ENCODE assay signal across 8 cellular contexts in genomic region chr12:53048033-53048779, GRCh38. TPM values are rescaled to one million over a fixed set of nuclear protein-coding genes. Genes with fewer than 3 reads are reported as not detected.
DNase-seq lines count a peak whose midpoint lies in the region; ATAC-seq and TF ChIP-seq lines count a peak whose summit lies in the region.

No MANE protein-coding gene starts in this region.

- peak overlapping the region; percentile 25 for H3K4me3 Mint-ChIP-seq in activated T-cell treated with anti-CD3 and anti-CD28 coated beads, Interleukin-2, amount 50 U/mL, for 24 hours
- peak overlapping the region; percentile 82 for H3K4me3 Mint-ChIP-seq in endothelial cell (ENCODE audit: unreplicated experiment)

- peak; percentile 44 for DNase-seq in activated T-cell treated with anti-CD3 and anti-CD28 coated beads, Interleukin-2, amount 50 U/mL, for 24 hours
- no peak for DNase-seq in activated T-cell treated with anti-CD3 and anti-CD28 coated beads, Interleukin-2, amount 50 U/mL, for 48 hours
- DNase-seq in RWPE2 (ENCODE audit: low spot score) (peak; percentile 64), endothelial cell (ENCODE audit: low spot score) (peak; percentile 23), uterus (peak; percentile 64 to 71)
- DNase-seq in stimulated activated CD4-positive, alpha-beta T cell treated with anti-CD3 and anti-CD28 coated beads, Interleukin-4, amount 100 ng/mL, for 1 hour: no peak

- H3K27ac ChIP-seq in RWPE2 (ENCODE audit: poor library complexity, severe bottlenecking) (peak overlapping the region; percentile 95), muscle layer of colon (ENCODE audit: low read depth, low read length) (peak overlapping the region; percentile 97), uterus (peak overlapping the region; percentile 99)

- peaks cover 4% of the 10 kb centered on the region for H3K27me3 Mint-ChIP-seq in activated T-cell treated with anti-CD3 and anti-CD28 coated beads, Interleukin-2, amount 50 U/mL, for 24 hours
- H3K27me3 Mint-ChIP-seq in endothelial cell (ENCODE audit: unreplicated experiment): peaks cover 29% of the 10 kb centered on the region

- H3K27me3 ChIP-seq in RWPE2 (ENCODE audit: insufficient read depth, poor library complexity, severe bottlenecking) (no peaks in the 10 kb centered on the region), muscle layer of colon (ENCODE audit: control insufficient read depth in 1 of 2, insufficient read depth in 2 of 2, low read length in 2 of 2) (no peaks in the 10 kb centered on the region), uterus (no peaks in the 10 kb centered on the region)

- peak in 1 of 2 donors; percentile 22 for TF ChIP-seq POLR2A in uterus (IDR thresholded peaks at IDR 0.05)

- intact Hi-C loops in uterus (cut with DNase I; ENCODE audit: low total_unique reads): no loop called here

- no peaks in the 10 kb centered on the region for H3K36me3 Mint-ChIP-seq in activated T-cell treated with anti-CD3 and anti-CD28 coated beads, Interleukin-2, amount 50 U/mL, for 24 hours (ENCODE audit: low read depth)
- peaks cover 3% of the 10 kb centered on the region for H3K36me3 Mint-ChIP-seq in endothelial cell (ENCODE audit: low read depth, unreplicated experiment)

- peaks cover 33% of the 10 kb centered on the region for H3K4me1 Mint-ChIP-seq in activated T-cell treated with anti-CD3 and anti-CD28 coated beads, Interleukin-2, amount 50 U/mL, for 24 hours (ENCODE audit: low read depth)
- peaks cover 57% of the 10 kb centered on the region for H3K4me1 Mint-ChIP-seq in endothelial cell (ENCODE audit: unreplicated experiment)

- peaks cover 10% of the 10 kb centered on the region for H3K36me3 ChIP-seq in RWPE2 (ENCODE audit: low read depth)
- H3K36me3 ChIP-seq in muscle layer of colon (ENCODE audit: insufficient read depth, low read length): peaks cover under 1% of the 10 kb centered on the region
- H3K36me3 ChIP-seq in uterus: no peaks in the 10 kb centered on the region

- TF ChIP-seq CTCF in RWPE2 (IDR thresholded peaks at IDR 0.05; ENCODE audit: poor library complexity, severe bottlenecking) (peak; percentile 50), endothelial cell (IDR thresholded peaks at IDR 0.05; ENCODE audit: unreplicated experiment) (no peak), uterus (IDR thresholded peaks at IDR 0.05) (no peak)

- H3K9me3 ChIP-seq in RWPE2 (ENCODE audit: severe bottlenecking) (no peaks in the 10 kb centered on the region), muscle layer of colon (ENCODE audit: low read length) (no peaks in the 10 kb centered on the region), uterus (no peaks in the 10 kb centered on the region)

- peak overlapping the region; percentile 71 for H3K27ac Mint-ChIP-seq in activated T-cell treated with anti-CD3 and anti-CD28 coated beads, Interleukin-2, amount 50 U/mL, for 24 hours
- H3K27ac Mint-ChIP-seq in endothelial cell (ENCODE audit: unreplicated experiment): peak overlapping the region; percentile 91

- ATAC-seq in RWPE2 (ENCODE audit: low read depth) (peak; percentile 7; the same call in 2 of the 3 replicates), HG03280 (IDR thresholded peaks at IDR 0.05; ENCODE audit: unreplicated experiment) (no peak)

- peak overlapping the region; percentile 44 for H3K4me3 ChIP-seq in RWPE2 (ENCODE audit: severe bottlenecking)
- H3K4me3 ChIP-seq in muscle layer of colon (ENCODE audit: low read depth in 1 of 2, low read length in 2 of 2): peak overlapping the region; percentile 17 to 64
- peak overlapping the region; percentile 59 to 76 for H3K4me3 ChIP-seq in uterus

- H3K9me3 Mint-ChIP-seq in activated T-cell treated with anti-CD3 and anti-CD28 coated beads, Interleukin-2, amount 50 U/mL, for 24 hours: no peaks in the 10 kb centered on the region
- no peaks in the 10 kb centered on the region for H3K9me3 Mint-ChIP-seq in endothelial cell (ENCODE audit: unreplicated experiment)

- peaks cover 51% of the 10 kb centered on the region for H3K4me1 ChIP-seq in RWPE2 (ENCODE audit: insufficient read depth, poor library complexity, severe bottlenecking)
- peaks cover 77% of the 10 kb centered on the region for H3K4me1 ChIP-seq in muscle layer of colon (ENCODE audit: insufficient read depth, low read length)
- peaks cover 0 to 24% of the 10 kb centered on the region in 2 donors for H3K4me1 ChIP-seq in uterus

- peak overlapping the region; percentile 52 for H3K9ac ChIP-seq in muscle layer of colon (ENCODE audit: low read length)

RNA-seq across cellular contexts. Expression of gene TNS2, which starts 1.7 kb away (rescaled TPM):
- 112 TPM for total RNA-seq in endothelial cell (ENCODE audit: unreplicated experiment)
- 100 to 1,000 TPM in 2 of 4 donors, 10 to 100 TPM in 2; 64.0 to 394 (median 112) TPM for total RNA-seq in uterus

RNA-seq across cellular contexts. Expression of gene SPRYD3, which starts 31.0 kb away (rescaled TPM):
- total RNA-seq in endothelial cell (ENCODE audit: unreplicated experiment) (10.5 TPM), uterus (10 to 100 TPM; 15.9 to 75.5 (median 28.9) TPM)

RNA-seq across cellular contexts. Expression of gene EIF4B, which starts 42.0 kb away (rescaled TPM):
- total RNA-seq in endothelial cell (ENCODE audit: unreplicated experiment): 629 TPM
- total RNA-seq in uterus: 1,000 to 10,000 TPM in 1 of 4 donors, 100 to 1,000 TPM in 3; 388 to 1,076 (median 585) TPM

RNA-seq across cellular contexts. Expression of gene IGFBP6, which starts 49.3 kb away (rescaled TPM):
- total RNA-seq in endothelial cell (ENCODE audit: unreplicated experiment) (21.1 TPM), uterus (100 to 1,000 TPM in 3 of 4 donors, 10 to 100 TPM in 1; 48.7 to 762 (median 252) TPM)

RNA-seq across cellular contexts. Expression of gene SOAT2, which starts 55.1 kb away (rescaled TPM):
- not detected for total RNA-seq in endothelial cell (ENCODE audit: unreplicated experiment)
- under 1 TPM in 1 of 4 donors, not detected in 3; 0.82 TPM for total RNA-seq in uterus

Comparison
In these comparisons a context has a peak if more than half of its experiments do, and no peak if none do; other contexts are left out.
1. DNase-seq: peak in activated T-cell treated with anti-CD3 and anti-CD28 coated beads, Interleukin-2, amount 50 U/mL, for 24 hours (single experiment), RWPE2 (single experiment), endothelial cell (single experiment) and uterus (2 of 2); none in activated T-cell treated with anti-CD3 and anti-CD28 coated beads, Interleukin-2, amount 50 U/mL, for 48 hours (0 of 2) and stimulated activated CD4-positive, alpha-beta T cell treated with anti-CD3 and anti-CD28 coated beads, Interleukin-4, amount 100 ng/mL, for 1 hour (single experiment).
2. Peak in every context shown above with its lines, with median percentiles within 50 percentile points of each other: H3K27ac ChIP-seq and H3K4me3 ChIP-seq.